In genomic region chr4:153566751-153567150, GRCh38 we compare ENCODE assay signal across 20 cellular contexts.
DNase-seq lines count a peak whose midpoint lies in the region; ATAC-seq and TF ChIP-seq lines count a peak whose summit lies in the region.
"Had no signal": no experiment of that assay in that cellular context is flagged by ENCODE, and none has a peak within 500 bp of the region (broad histone marks: within the 10 kb centered on the region; RNA-seq: fewer than 3 reads in every experiment).

No MANE protein-coding gene starts in this region.

- H3K4me2 ChIP-seq in BLaER1 = peak overlapping the region; percentile 80

- POLR2A ChIA-PET in CD8-positive, alpha-beta T cell (lab: Charles Lee) = no interaction called here

- CTCF ChIA-PET in CD8-positive, alpha-beta T cell (lab: Charles Lee) = interaction anchor here (1.7 kb wide), 1 partner anchor 223 kb away, joined by 4 read pairs; no protein-coding TSS in a partner anchor

- H3K27ac ChIP-seq in BLaER1 = peak overlapping the region; percentile 45; the same call in 1 of the 2 replicates
- no peak overlapping the region for H3K27ac ChIP-seq in CD8-positive, alpha-beta T cell (ENCODE audit: low read depth, low read length)
- H3K27ac ChIP-seq in neutrophil = peak overlapping the region; percentile 16
- H3K27ac ChIP-seq in brain microvascular endothelial cell = no peak overlapping the region
- H3K27ac ChIP-seq: adrenal gland had no signal

- no peak overlapping the region for H3K4me3 ChIP-seq in BLaER1
- H3K4me3 ChIP-seq in CD8-positive, alpha-beta T cell (ENCODE audit: low read depth, low read length) = no peak overlapping the region
- no peak overlapping the region for H3K4me3 ChIP-seq in neutrophil (ENCODE audit: low read depth in 1 of 2, low read length in 1 of 2)
- H3K4me3 ChIP-seq in brain microvascular endothelial cell (ENCODE audit: low read depth, low read length) = no peak overlapping the region
- H3K4me3 ChIP-seq: adrenal gland, dorsolateral prefrontal cortex, HAP-1 had no signal

- H3K36me3 ChIP-seq in BLaER1 (peaks cover 99% of the 10 kb centered on the region), neutrophil (peaks cover 46% of the 10 kb centered on the region), brain microvascular endothelial cell (replicated peaks) (no peaks in the 10 kb centered on the region)
- peaks cover 9% of the 10 kb centered on the region for H3K36me3 ChIP-seq in CD8-positive, alpha-beta T cell (ENCODE audit: insufficient read depth, low read length)
- H3K36me3 ChIP-seq: adrenal gland, HAP-1 had no signal

- H3K27me3 ChIP-seq in BLaER1 (no peaks in the 10 kb centered on the region), neutrophil (no peaks in the 10 kb centered on the region), brain microvascular endothelial cell (replicated peaks) (no peaks in the 10 kb centered on the region)
- H3K27me3 ChIP-seq in CD8-positive, alpha-beta T cell (ENCODE audit: insufficient read depth, low read length) = no peaks in the 10 kb centered on the region
- H3K27me3 ChIP-seq: adrenal gland, dorsolateral prefrontal cortex had no signal

- TF ChIP-seq CTCF in CD8-positive, alpha-beta T cell (IDR thresholded peaks at IDR 0.05) = no peak
- TF ChIP-seq CTCF in neutrophil (IDR thresholded peaks at IDR 0.05) = no peak
- no peak for TF ChIP-seq CTCF in progenitor cell of endocrine pancreas (IDR thresholded peaks at IDR 0.05; ENCODE audit: unreplicated experiment)
- no peak for TF ChIP-seq CTCF in brain microvascular endothelial cell (IDR thresholded peaks at IDR 0.05; ENCODE audit: low read depth, low read length, missing control alignments)

- peak overlapping the region; percentile 71 for H3K27ac Mint-ChIP-seq in CD8-positive, alpha-beta T cell
- peak overlapping the region; percentile 13 for H3K27ac Mint-ChIP-seq in central memory CD8-positive, alpha-beta T cell (ENCODE audit: low read depth)
- no peak overlapping the region for H3K27ac Mint-ChIP-seq in progenitor cell of endocrine pancreas
- H3K27ac Mint-ChIP-seq: activated CD4-positive, alpha-beta memory T cell treated with anti-CD3 and anti-CD28 coated beads for 36 hours; mesothelial cell of epicardium had no signal

- no peak for ATAC-seq in CD8-positive, alpha-beta T cell
- ATAC-seq in central memory CD8-positive, alpha-beta T cell (replicated peaks; ENCODE audit: extremely low read depth, poor library complexity, severe bottlenecking) = no peak
- no peak for ATAC-seq in HG03175 (IDR thresholded peaks at IDR 0.05; ENCODE audit: unreplicated experiment)
- ATAC-seq: activated T-cell treated with anti-CD3 and anti-CD28 coated beads, Interleukin-2, amount 50 U/mL, for 4 hours had no signal

- H3K9me3 ChIP-seq in BLaER1 (no peaks in the 10 kb centered on the region), neutrophil (no peaks in the 10 kb centered on the region)
- no peaks in the 10 kb centered on the region for H3K9me3 ChIP-seq in CD8-positive, alpha-beta T cell (ENCODE audit: low read length)
- H3K9me3 ChIP-seq: adrenal gland, HAP-1 had no signal

- H3K4me1 Mint-ChIP-seq in CD8-positive, alpha-beta T cell (ENCODE audit: low read depth) = peaks cover 61% of the 10 kb centered on the region
- H3K4me1 Mint-ChIP-seq in central memory CD8-positive, alpha-beta T cell = peaks cover 32% of the 10 kb centered on the region
- H3K4me1 Mint-ChIP-seq in progenitor cell of endocrine pancreas (ENCODE audit: low read depth) = peaks cover 22% of the 10 kb centered on the region

- H3K4me1 ChIP-seq in BLaER1 (peaks cover 96% of the 10 kb centered on the region), neutrophil (ENCODE audit: control insufficient read depth in 1 of 2, insufficient read depth in 1 of 2, low read depth in 1 of 2, low read length in 1 of 2) (no peaks in the 10 kb centered on the region)
- peaks cover 6% of the 10 kb centered on the region for H3K4me1 ChIP-seq in CD8-positive, alpha-beta T cell (ENCODE audit: insufficient read depth, low read length)

- H3K9ac ChIP-seq in BLaER1 = no peak overlapping the region

- H3K36me3 Mint-ChIP-seq in CD8-positive, alpha-beta T cell = peaks cover 63% of the 10 kb centered on the region
- peaks cover 28% of the 10 kb centered on the region for H3K36me3 Mint-ChIP-seq in central memory CD8-positive, alpha-beta T cell (ENCODE audit: insufficient read depth)
- H3K36me3 Mint-ChIP-seq in progenitor cell of endocrine pancreas (ENCODE audit: insufficient read depth) = peaks cover 10% of the 10 kb centered on the region

- peaks cover 100% of the 10 kb centered on the region for H4K20me1 ChIP-seq in BLaER1

- H3K9me3 Mint-ChIP-seq in CD8-positive, alpha-beta T cell = no peaks in the 10 kb centered on the region
- H3K9me3 Mint-ChIP-seq in central memory CD8-positive, alpha-beta T cell = no peaks in the 10 kb centered on the region
- H3K9me3 Mint-ChIP-seq in progenitor cell of endocrine pancreas (ENCODE audit: low read depth) = no peaks in the 10 kb centered on the region
- H3K9me3 Mint-ChIP-seq: activated CD4-positive, alpha-beta memory T cell treated with anti-CD3 and anti-CD28 coated beads for 36 hours; activated T-cell treated with anti-CD3 and anti-CD28 coated beads, Interleukin-2, amount 50 U/mL, for 4 hours; mesothelial cell of epicardium had no signal

- DNase-seq in CD8-positive, alpha-beta T cell = no peak
- DNase-seq in central memory CD8-positive, alpha-beta T cell (ENCODE audit: low spot score in 2 of 2) = no peak
- DNase-seq in progenitor cell of endocrine pancreas (ENCODE audit: low spot score, unreplicated experiment) (no peak), brain microvascular endothelial cell (no peak)
- DNase-seq: activated CD4-positive, alpha-beta memory T cell treated with anti-CD3 and anti-CD28 coated beads for 36 hours; activated T-cell treated with anti-CD3 and anti-CD28 coated beads, Interleukin-2, amount 50 U/mL, for 4 hours; adrenal gland; Calu3; dorsolateral prefrontal cortex; foreskin melanocyte; kidney glomerular epithelial cell; NCI-H1105 treated with DMSO at 0.1 percent for 48 hours; NCI-H526 treated with DMSO at 0.1 percent for 48 hours; SHP77 treated with DMSO at 0.1 percent for 48 hours had no signal

- H3K4me3 Mint-ChIP-seq in CD8-positive, alpha-beta T cell = no peak overlapping the region
- no peak overlapping the region for H3K4me3 Mint-ChIP-seq in central memory CD8-positive, alpha-beta T cell
- H3K4me3 Mint-ChIP-seq in progenitor cell of endocrine pancreas (ENCODE audit: low read depth) = no peak overlapping the region
- H3K4me3 Mint-ChIP-seq: activated CD4-positive, alpha-beta memory T cell treated with anti-CD3 and anti-CD28 coated beads for 36 hours; activated T-cell treated with anti-CD3 and anti-CD28 coated beads, Interleukin-2, amount 50 U/mL, for 4 hours; mesothelial cell of epicardium; neural crest cell had no signal

- in situ Hi-C loops in brain microvascular endothelial cell (cut with HindIII; ENCODE audit: low pct_ligation_motif_present, low sequenced_read_pairs) = no loop called here

- no peaks in the 10 kb centered on the region for H3K27me3 Mint-ChIP-seq in CD8-positive, alpha-beta T cell (ENCODE audit: low read depth)
- H3K27me3 Mint-ChIP-seq in central memory CD8-positive, alpha-beta T cell = no peaks in the 10 kb centered on the region
- no peaks in the 10 kb centered on the region for H3K27me3 Mint-ChIP-seq in progenitor cell of endocrine pancreas
- H3K27me3 Mint-ChIP-seq: activated CD4-positive, alpha-beta memory T cell treated with anti-CD3 and anti-CD28 coated beads for 36 hours had no signal

- intact Hi-C loops in CD8-positive, alpha-beta T cell (cut with DNase I, micrococcal nuclease) = no loop called here

Comparison
In these comparisons a context has a peak if more than half of its experiments do, and no peak if none do; other contexts are left out.
1. H3K27ac ChIP-seq: peak in BLaER1 (single experiment) and neutrophil (single experiment); none in CD8-positive, alpha-beta T cell (single experiment) and brain microvascular endothelial cell (single experiment).